2 cellular contexts compared by ENCODE assay signal in the genomic region with DNA sequence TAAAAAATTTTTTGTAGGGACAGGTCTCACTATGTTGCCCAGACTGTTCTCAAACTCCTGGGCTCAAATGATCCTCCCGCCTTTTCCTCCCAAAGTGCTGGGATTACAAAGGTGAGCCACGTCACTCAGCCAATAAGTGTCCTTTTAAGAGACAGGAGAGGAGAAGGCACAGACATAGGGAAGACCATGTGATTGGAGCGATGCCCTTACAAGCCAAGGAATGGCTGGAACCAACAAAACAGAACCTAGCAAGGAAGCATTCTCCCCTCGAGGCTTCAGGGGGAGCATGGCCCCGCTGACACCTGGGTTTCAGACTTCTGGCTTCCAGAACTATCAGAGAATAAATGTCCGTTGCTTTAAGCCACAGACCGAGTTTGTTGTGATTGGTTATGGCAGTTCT.
TF ChIP-seq lines count a peak whose summit lies in the region.

No MANE protein-coding gene starts in this region.

TF ChIP-seq in GM23338, 12 proteins besides CTCF, POLR2A, EP300 and RAD21 (continued from another document):
- no peak for TF ChIP-seq EZH2phosphoT487 (IDR thresholded peaks at IDR 0.05; ENCODE audit: unreplicated experiment)
- TF ChIP-seq JUNB (IDR thresholded peaks at IDR 0.05; ENCODE audit: unreplicated experiment), result no peak
- no peak for TF ChIP-seq ZNF331 (CRISPR knock-in tag; IDR thresholded peaks at IDR 0.05; ENCODE audit: low read depth)
- no peak for TF ChIP-seq EZH2 (IDR thresholded peaks at IDR 0.05; ENCODE audit: low read depth, unreplicated experiment)
- TF ChIP-seq POLR2AphosphoS5 (IDR thresholded peaks at IDR 0.05; ENCODE audit: low read depth), result no peak
- no peak for TF ChIP-seq ZNF462 (CRISPR knock-in tag; IDR thresholded peaks at IDR 0.05)
- TF ChIP-seq, protein P1, sequence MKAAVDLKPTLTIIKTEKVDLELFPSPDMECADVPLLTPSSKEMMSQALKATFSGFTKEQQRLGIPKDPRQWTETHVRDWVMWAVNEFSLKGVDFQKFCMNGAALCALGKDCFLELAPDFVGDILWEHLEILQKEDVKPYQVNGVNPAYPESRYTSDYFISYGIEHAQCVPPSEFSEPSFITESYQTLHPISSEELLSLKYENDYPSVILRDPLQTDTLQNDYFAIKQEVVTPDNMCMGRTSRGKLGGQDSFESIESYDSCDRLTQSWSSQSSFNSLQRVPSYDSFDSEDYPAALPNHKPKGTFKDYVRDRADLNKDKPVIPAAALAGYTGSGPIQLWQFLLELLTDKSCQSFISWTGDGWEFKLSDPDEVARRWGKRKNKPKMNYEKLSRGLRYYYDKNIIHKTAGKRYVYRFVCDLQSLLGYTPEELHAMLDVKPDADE (IDR thresholded peaks at IDR 0.05), result no peak

TF ChIP-seq in WTC11, 78 proteins besides CTCF, POLR2A, EP300 and RAD21 (continued from another document):
- TF ChIP-seq ATF6 (CRISPR knock-in tag; IDR thresholded peaks at IDR 0.05), result no peak
- no peak for TF ChIP-seq ELF4 (CRISPR knock-in tag; IDR thresholded peaks at IDR 0.05; ENCODE audit: low read depth)
- TF ChIP-seq EMX1 (CRISPR knock-in tag; IDR thresholded peaks at IDR 0.05), result no peak
- TF ChIP-seq CREM (CRISPR knock-in tag; IDR thresholded peaks at IDR 0.05), result no peak
